Comparison of ENCODE assay signal across 23 cellular contexts in genomic region chr7:111903016-111903415, GRCh38.
"Had no signal": no experiment of that assay in that cellular context is flagged by ENCODE, and none has a peak within 500 bp of the region (broad histone marks: within the 10 kb centered on the region; RNA-seq: fewer than 3 reads in every experiment).

No MANE protein-coding gene starts in this region.

- DNase-seq: IMR-90, Karpas-422, KG1, MV-4-11, NCI-H1048, NCI-H1105, NCI-H1417 treated with DMSO at 0.1 percent for 48 hours, NCI-H146, NCI-H1694 treated with DMSO at 0.1 percent for 48 hours, NCI-H1930, NCI-H2081, NCI-H2107, NCI-H2171, NCI-H226, NCI-H446, NCI-H510A, NCI-H524 treated with DMSO at 0.1 percent for 48 hours, NCI-H69, NCI-H774, SHP77 had no signal

- ATAC-seq: HepG2, Panc1, SK-N-SH treated with all-trans-retinoic acid at 6 μM for 48 hours had no signal

- FAIRE-seq: HepG2 had no signal
